Comparison of ENCODE assay signal across 8 cellular contexts in genomic region chr6:144284753-144285547, GRCh38. TPM values are rescaled to one million over a fixed set of nuclear protein-coding genes. Genes with fewer than 3 reads are reported as not detected.
DNase-seq lines count a peak whose midpoint lies in the region; ATAC-seq and TF ChIP-seq lines count a peak whose summit lies in the region.

UTRN (plus strand) TSS chr6:144285335; CDS start chr6:144291829, 6,494 bp downstream.

- peaks cover 3% of the 10 kb centered on the region for H3K36me3 Mint-ChIP-seq in endodermal cell (ENCODE audit: low read depth)
- H3K36me3 Mint-ChIP-seq in memory B cell = peaks cover 2% of the 10 kb centered on the region

- WGBS in endodermal cell (ENCODE audit: insufficient coverage in 1 of 2, insufficient read length in 1 of 2), 2 experiments = 0% methylated on average over 9 to 85 of the region's 85 CpGs

- no peaks in the 10 kb centered on the region for H3K9me3 Mint-ChIP-seq in endodermal cell
- no peaks in the 10 kb centered on the region for H3K9me3 Mint-ChIP-seq in memory B cell

- peak within 1 kb of the TSS; percentile 90 for H3K4me3 ChIP-seq in endodermal cell (ENCODE audit: low read length)

- H3K4me1 Mint-ChIP-seq in endodermal cell = peaks cover 11% of the 10 kb centered on the region
- peaks cover 13% of the 10 kb centered on the region for H3K4me1 Mint-ChIP-seq in memory B cell

- ATAC-seq in HG02763 (IDR thresholded peaks at IDR 0.05; ENCODE audit: unreplicated experiment) = peak; percentile 62
- ATAC-seq in memory B cell (ENCODE audit: low read depth) = peak; percentile 55

- H3K9ac ChIP-seq in endodermal cell (ENCODE audit: extremely low read depth, low read length, poor library complexity, severe bottlenecking) = peak within 1 kb of the TSS; percentile 84

- H3K9me3 ChIP-seq in endodermal cell (ENCODE audit: control insufficient read depth, low read length) = no peaks in the 10 kb centered on the region

- peak; percentile 13 for DNase-seq in NCI-H1694 treated with DMSO at 0.1 percent for 48 hours (lab: John Stamatoyannopoulos, UW)
- no peak for DNase-seq in NCI-H1694 (lab: John Stamatoyannopoulos, UW)
- DNase-seq in NCI-H524 treated with DMSO at 0.1 percent for 48 hours (lab: John Stamatoyannopoulos, UW) = peak; percentile 21
- peak; percentile 78 for DNase-seq in activated CD8-positive, alpha-beta memory T cell treated with anti-CD3 and anti-CD28 coated beads for 24 hours
- DNase-seq in endodermal cell = peak; percentile 95
- DNase-seq in memory B cell (ENCODE audit: low spot score in 2 of 2) = peak in 1 of 2 donors; percentile 31
- peak; percentile 68 for DNase-seq in stimulated activated CD8-positive, alpha-beta memory T cell treated with anti-CD3 and anti-CD28 coated beads, Interleukin-4, amount 100 ng/mL, for 48 hours

- H3K36me3 ChIP-seq in endodermal cell (ENCODE audit: control insufficient read depth, insufficient read depth, low read length) = peaks cover 5% of the 10 kb centered on the region

- TF ChIP-seq CTCF in endodermal cell (conservative IDR thresholded peaks at IDR 0.05) = no peak

- peaks cover 7% of the 10 kb centered on the region for H3K27me3 Mint-ChIP-seq in endodermal cell (ENCODE audit: insufficient read depth)
- peaks cover 13% of the 10 kb centered on the region for H3K27me3 Mint-ChIP-seq in memory B cell

- peaks cover 3% of the 10 kb centered on the region for H3K4me1 ChIP-seq in endodermal cell (ENCODE audit: control insufficient read depth, insufficient read depth, low read length)

- H3K27ac ChIP-seq in endodermal cell (ENCODE audit: low read depth, low read length) = peak within 1 kb of the TSS; percentile 97

- H3K27ac Mint-ChIP-seq in endodermal cell (peak within 1 kb of the TSS; percentile 95), memory B cell (peak within 1 kb of the TSS; percentile 5)

- no peaks in the 10 kb centered on the region for H3K27me3 ChIP-seq in endodermal cell (ENCODE audit: control insufficient read depth, insufficient read depth, low read length, poor library complexity, severe bottlenecking)

- peak within 1 kb of the TSS; percentile 89 for H3K4me3 Mint-ChIP-seq in endodermal cell
- peak within 1 kb of the TSS; percentile 95 for H3K4me3 Mint-ChIP-seq in memory B cell

RNA-seq across cellular contexts. Expression of gene UTRN, which starts in this region (rescaled TPM):
- 10 to 100 TPM; 67.7 to 79.7 TPM for total RNA-seq in endodermal cell
- 40.1 TPM for polyA plus RNA-seq in endodermal cell (2013, experiment 1 of 2)
- polyA plus RNA-seq in endodermal cell (2013, experiment 2 of 2) = 44.5 TPM
